In genomic region chr14:96255501-96256366, GRCh38 we compare ENCODE assay signal across 15 cellular contexts. TPM values are rescaled to one million over a fixed set of nuclear protein-coding genes. Genes with fewer than 3 reads are reported as not detected.
DNase-seq lines count a peak whose midpoint lies in the region; ATAC-seq, FAIRE-seq and TF ChIP-seq lines count a peak whose summit lies in the region.
"Had no signal": no experiment of that assay in that cellular context is flagged by ENCODE, and none has a peak within 500 bp of the region (broad histone marks: within the 10 kb centered on the region; RNA-seq: fewer than 3 reads in every experiment).

Gene BDKRB1, plus strand, starts transcription at chr14:96256210. Its CDS starts 7,473 bp downstream, at chr14:96263683.

- ATAC-seq in RWPE2 (ENCODE audit: low read depth), result peak; percentile 69
- peak; percentile 80 for ATAC-seq in sciatic nerve
- no peak for ATAC-seq in GM18519 (IDR thresholded peaks at IDR 0.05; ENCODE audit: low FRiP score, unreplicated experiment)
- ATAC-seq in HG02642 (IDR thresholded peaks at IDR 0.05; ENCODE audit: poor library complexity, unreplicated experiment), result no peak
- ATAC-seq: activated naive CD4-positive, alpha-beta T cell treated with anti-CD3 and anti-CD28 coated beads, Interleukin-2, amount 50 U/mL, for 72 hours; CD8-positive, alpha-beta T cell had no signal

- peak; percentile 89 for DNase-seq in EH (ENCODE audit: low read depth)
- DNase-seq in RWPE2 (ENCODE audit: low spot score), result no peak
- DNase-seq in fibroblast of peridontal ligament (ENCODE audit: extremely low read depth), result peak; percentile 94
- no peak for DNase-seq in sciatic nerve (ENCODE audit: low spot score)
- no peak for DNase-seq in GM12892 (ENCODE audit: insufficient read length)
- DNase-seq in putamen (ENCODE audit: low spot score), result no peak
- DNase-seq: activated CD8-positive, alpha-beta memory T cell treated with anti-CD3 and anti-CD28 coated beads for 24 hours; CD8-positive, alpha-beta T cell; NCI-H1092; NCI-H748 treated with DMSO at 0.1 percent for 48 hours; stimulated activated CD4-positive, alpha-beta T cell treated with anti-CD3 and anti-CD28 coated beads, Interleukin-2, amount 100 ng/mL, for 48 hours had no signal

- no peaks in the 10 kb centered on the region for H3K9me3 ChIP-seq in RWPE2 (ENCODE audit: severe bottlenecking)

- peak within 1 kb of the TSS; percentile 64 for H3K27ac ChIP-seq in RWPE2 (ENCODE audit: poor library complexity, severe bottlenecking)

- no peak for TF ChIP-seq POLR2A in GM12892 (IDR thresholded peaks at IDR 0.05; ENCODE audit: low read depth, low read length)

- no peaks in the 10 kb centered on the region for H3K36me3 ChIP-seq in RWPE2 (ENCODE audit: low read depth)

- no peaks in the 10 kb centered on the region for H3K27me3 ChIP-seq in RWPE2 (ENCODE audit: insufficient read depth, poor library complexity, severe bottlenecking)

- no peak for FAIRE-seq in GM12892 (lab: Jason Lieb, UNC)

- intact Hi-C loops in sciatic nerve (cut with DNase I), result no loop called here

- TF ChIP-seq CTCF in RWPE2 (IDR thresholded peaks at IDR 0.05; ENCODE audit: poor library complexity, severe bottlenecking), result no peak

- H3K4me1 ChIP-seq in RWPE2 (ENCODE audit: insufficient read depth, poor library complexity, severe bottlenecking), result peaks cover 34% of the 10 kb centered on the region

- H3K4me3 ChIP-seq in RWPE2 (ENCODE audit: severe bottlenecking), result no peak within 1 kb of the TSS

RNA-seq across cellular contexts. Expression of gene BDKRB1, which starts in this region (rescaled TPM):
- total RNA-seq in sciatic nerve, result 3.6 TPM
- not detected for polyA plus RNA-seq in GM12892 (2012; ENCODE audit: missing spikeins)
- total RNA-seq: activated naive CD4-positive, alpha-beta T cell treated with anti-CD3 and anti-CD28 coated beads, Interleukin-2, amount 50 U/mL, for 72 hours; CD8-positive, alpha-beta T cell; neural crest cell had no signal

Comparison
In these comparisons a context has a peak if more than half of its experiments do, and no peak if none do; other contexts are left out.
1. DNase-seq: peak in EH (single experiment) and fibroblast of peridontal ligament (single experiment); none in RWPE2 (single experiment), sciatic nerve (single experiment), GM12892 (single experiment) and putamen (single experiment).
2. ATAC-seq: peak in RWPE2 (single experiment) and sciatic nerve (single experiment); none in GM18519 (single experiment) and HG02642 (single experiment).